ENCODE assay signal across 14 cellular contexts in the genomic region with DNA sequence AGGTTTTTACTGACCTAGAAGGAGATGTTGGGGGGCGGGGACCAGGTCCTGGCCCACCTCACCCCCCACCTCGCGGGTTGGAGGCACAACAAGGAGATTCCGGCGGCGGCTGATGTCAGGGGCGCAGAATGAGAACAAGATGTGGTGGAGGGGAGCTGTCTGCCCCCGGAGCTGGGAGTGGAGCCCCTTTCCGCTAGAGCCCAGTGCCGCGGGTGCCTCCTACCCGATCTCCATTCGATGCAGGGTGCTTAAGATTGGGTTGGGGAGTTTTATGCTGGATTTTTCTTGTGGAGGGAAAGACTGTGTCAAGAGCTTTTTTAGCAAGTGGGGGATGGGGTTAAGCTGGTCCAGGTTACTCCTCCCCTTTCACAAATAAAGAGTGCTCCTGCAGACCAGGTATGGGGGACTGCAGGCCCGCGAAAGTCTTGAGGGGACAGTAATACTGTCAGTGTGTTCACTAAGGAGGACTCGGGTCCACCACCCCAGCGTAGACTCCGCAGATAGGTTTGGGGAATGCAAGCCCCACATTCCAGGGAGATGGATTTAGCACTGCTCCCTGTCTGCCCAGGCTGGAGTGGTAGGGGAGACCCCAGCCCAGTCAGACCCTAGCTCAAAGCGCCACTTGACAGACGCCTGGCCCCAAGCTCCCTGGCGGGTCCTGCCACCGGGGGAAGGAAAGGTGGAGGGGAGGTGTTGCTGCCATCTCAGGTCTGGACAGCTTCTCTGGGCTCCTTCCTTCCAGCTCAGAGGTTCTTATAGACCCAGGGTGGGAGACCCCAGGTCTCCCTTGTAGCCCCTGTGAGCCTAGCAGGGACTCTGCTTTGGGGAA. TPM values are rescaled to one million over a fixed set of nuclear protein-coding genes. Genes with fewer than 3 reads are reported as not detected.
A peak's percentile ranks its signal among the peaks of the same experiment; 100 is the strongest.
DNase-seq lines count a peak whose midpoint lies in the region; ATAC-seq and TF ChIP-seq lines count a peak whose summit lies in the region.
"Had no signal": no experiment of that assay in that cellular context is flagged by ENCODE, and none has a peak within 500 bp of the region (broad histone marks: within the 10 kb centered on the region; RNA-seq: fewer than 3 reads in every experiment).

No MANE protein-coding gene starts in this region.

- H3K9ac ChIP-seq in adipocyte (ENCODE audit: low read length) = no peak overlapping the region

- peak overlapping the region; percentile 15; the same call in 1 of the 2 replicates for H3K4me3 ChIP-seq in HFF-Myc (replicated peaks; ENCODE audit: low read depth, low read length)
- H3K4me3 ChIP-seq in adipocyte (ENCODE audit: low read length) = no peak overlapping the region

- H3K9me3 Mint-ChIP-seq in nephron = no peaks in the 10 kb centered on the region

- peak; percentile 51 for DNase-seq in NCI-H82 (lab: John Stamatoyannopoulos, UW)
- DNase-seq in NCI-H82 treated with DMSO at 0.1 percent for 48 hours (lab: John Stamatoyannopoulos, UW; ENCODE audit: unreplicated experiment) = no peak
- DNase-seq in HFF-Myc (ENCODE audit: extremely low read depth, low read depth) = no peak
- DNase-seq in adipocyte (ENCODE audit: low read depth) = peak; percentile 39
- no peak for DNase-seq in foreskin keratinocyte
- DNase-seq: DMS 273 treated with DMSO at 0.1 percent for 48 hours, hippocampal formation, NCI-H226, RPMI8226 had no signal

- no peak overlapping the region for H3K27ac ChIP-seq in foreskin keratinocyte

- H3K4me1 ChIP-seq in adipocyte (ENCODE audit: control insufficient read depth, insufficient read depth, low read length) (peaks cover 28% of the 10 kb centered on the region), foreskin keratinocyte (no peaks in the 10 kb centered on the region)

- peaks cover 74% of the 10 kb centered on the region for H3K27me3 Mint-ChIP-seq in nephron (ENCODE audit: low read depth)

- H3K27me3 ChIP-seq in adipocyte (replicated peaks; ENCODE audit: control insufficient read depth, insufficient read depth, low read length) (no peaks in the 10 kb centered on the region), foreskin keratinocyte (peaks cover 87% of the 10 kb centered on the region)

- no peaks in the 10 kb centered on the region for H3K36me3 ChIP-seq in adipocyte (ENCODE audit: control insufficient read depth, insufficient read depth, low read length, severe bottlenecking)

- H3K9me3 ChIP-seq in adipocyte (ENCODE audit: control insufficient read depth, low read length) = no peaks in the 10 kb centered on the region

- no peak for TF ChIP-seq CTCF in HFF-Myc (IDR thresholded peaks at IDR 0.05; ENCODE audit: low read depth, low read length, missing control alignments)
- no peak for TF ChIP-seq CTCF in nephron (IDR thresholded peaks at IDR 0.05; ENCODE audit: unreplicated experiment in 3 of 3)
- no peak for TF ChIP-seq CTCF in foreskin keratinocyte (conservative IDR thresholded peaks at IDR 0.05)

- H3K36me3 Mint-ChIP-seq in nephron (ENCODE audit: low read depth) = no peaks in the 10 kb centered on the region

- H3K4me1 Mint-ChIP-seq in nephron = peaks cover 64% of the 10 kb centered on the region

- H3K27ac Mint-ChIP-seq in nephron = peak overlapping the region; percentile 77 to 94 (median 92)

- peak overlapping the region; percentile 84 to 90 (median 89) for H3K4me3 Mint-ChIP-seq in nephron

- ATAC-seq in foreskin keratinocyte (no peak), GM21723 (IDR thresholded peaks at IDR 0.05; ENCODE audit: unreplicated experiment) (no peak), HG02870 (IDR thresholded peaks at IDR 0.05; ENCODE audit: unreplicated experiment) (no peak)

RNA-seq across cellular contexts. Expression of a gene that starts 2.0 kb away (rescaled TPM):
- 0.20 and 0.28 TPM in 2 replicates for total RNA-seq in foreskin keratinocyte
- 0.07 and 0.18 TPM in 2 replicates for polyA plus RNA-seq in foreskin keratinocyte

RNA-seq across cellular contexts. Expression of a gene that starts 15.5 kb away (rescaled TPM):
- total RNA-seq in foreskin keratinocyte = 33.8 and 53.6 TPM in 2 replicates
- 25.1 and 46.4 TPM in 2 replicates for polyA plus RNA-seq in foreskin keratinocyte

RNA-seq across cellular contexts. Expression of a gene that starts 29.9 kb away (rescaled TPM):
- 124 and 225 TPM in 2 replicates for total RNA-seq in foreskin keratinocyte
- polyA plus RNA-seq in foreskin keratinocyte = 127 and 203 TPM in 2 replicates
- total RNA-seq: A172, myocyte had no signal

RNA-seq across cellular contexts. Expression of a gene that starts 54.2 kb away (rescaled TPM):
- total RNA-seq in foreskin keratinocyte = 7.8 and 13.7 TPM in 2 replicates
- 5.3 and 10.1 TPM in 2 replicates for polyA plus RNA-seq in foreskin keratinocyte
- total RNA-seq: A172 had no signal

Comparison
In these comparisons a context has a peak if more than half of its experiments do, and no peak if none do; other contexts are left out.
1. DNase-seq: peak in NCI-H82 (single experiment) and adipocyte (single experiment); none in NCI-H82 treated with DMSO at 0.1 percent for 48 hours (single experiment), HFF-Myc (single experiment) and foreskin keratinocyte (0 of 2).